In genomic region chr6:120005292-120005976, GRCh38 we compare ENCODE assay signal across 14 cellular contexts.
DNase-seq lines count a peak whose midpoint lies in the region; ATAC-seq and TF ChIP-seq lines count a peak whose summit lies in the region.
"Had no signal": no experiment of that assay in that cellular context is flagged by ENCODE, and none has a peak within 500 bp of the region (broad histone marks: within the 10 kb centered on the region; RNA-seq: fewer than 3 reads in every experiment).

No MANE protein-coding gene starts in this region.

- H3K27ac Mint-ChIP-seq in memory B cell, result no peak overlapping the region
- H3K27ac Mint-ChIP-seq in CD4-positive, alpha-beta memory T cell, result no peak overlapping the region
- H3K27ac Mint-ChIP-seq: CD8-positive, alpha-beta memory T cell; naive thymus-derived CD8-positive, alpha-beta T cell had no signal

- POLR2A ChIA-PET in CD4-positive, alpha-beta memory T cell (lab: Charles Lee; ENCODE audit: partially characterized antibody), result no interaction called here

- H3K36me3 Mint-ChIP-seq in memory B cell, result no peaks in the 10 kb centered on the region
- H3K36me3 Mint-ChIP-seq in CD4-positive, alpha-beta memory T cell, result no peaks in the 10 kb centered on the region
- H3K36me3 Mint-ChIP-seq: CD8-positive, alpha-beta memory T cell; naive thymus-derived CD8-positive, alpha-beta T cell had no signal

- ATAC-seq in GM18867 (IDR thresholded peaks at IDR 0.05; ENCODE audit: unreplicated experiment) (peak; percentile 57), memory B cell (ENCODE audit: low read depth) (no peak), GM21447 (IDR thresholded peaks at IDR 0.05; ENCODE audit: unreplicated experiment) (no peak), GM18511 (IDR thresholded peaks at IDR 0.05; ENCODE audit: unreplicated experiment) (no peak)
- ATAC-seq: naive thymus-derived CD8-positive, alpha-beta T cell; sciatic nerve had no signal

- no peak overlapping the region for H3K27ac ChIP-seq in CD4-positive, alpha-beta memory T cell (ENCODE audit: low read depth, low read length)
- H3K27ac ChIP-seq: suprapubic skin had no signal

- no peak overlapping the region for H3K4me3 ChIP-seq in CD4-positive, alpha-beta memory T cell (ENCODE audit: low read length in 2 of 2)
- H3K4me3 ChIP-seq: suprapubic skin had no signal

- intact Hi-C loops in CD4-positive, alpha-beta memory T cell (cut with micrococcal nuclease), result no loop called here

- peaks cover 4% of the 10 kb centered on the region for H3K9me3 Mint-ChIP-seq in memory B cell
- H3K9me3 Mint-ChIP-seq in CD4-positive, alpha-beta memory T cell, result peaks cover 0 to 4% (median 1%) of the 10 kb centered on the region in 8 donors

- no peaks in the 10 kb centered on the region for H3K9me3 ChIP-seq in CD4-positive, alpha-beta memory T cell (ENCODE audit: control insufficient read depth in 1 of 2, low read length in 2 of 2)
- H3K9me3 ChIP-seq: suprapubic skin had no signal

- peak; percentile 58 for DNase-seq in M059J (ENCODE audit: low read depth)
- DNase-seq in memory B cell (ENCODE audit: low spot score in 2 of 2), result no peak
- DNase-seq in CD4-positive, alpha-beta memory T cell, result no peak
- no peak for DNase-seq in activated CD8-positive, alpha-beta memory T cell treated with anti-CD3 and anti-CD28 coated beads, Interleukin-2, amount 50 U/mL, for 48 hours
- DNase-seq: anterior cingulate cortex; CD8-positive, alpha-beta memory T cell; naive thymus-derived CD8-positive, alpha-beta T cell; NCI-H1417 treated with DMSO at 0.1 percent for 48 hours had no signal

- H3K27me3 Mint-ChIP-seq in memory B cell, result no peaks in the 10 kb centered on the region
- peaks cover 0 to 2% of the 10 kb centered on the region in 2 donors for H3K27me3 Mint-ChIP-seq in CD4-positive, alpha-beta memory T cell

- H3K4me1 Mint-ChIP-seq in memory B cell, result no peaks in the 10 kb centered on the region
- H3K4me1 Mint-ChIP-seq in CD4-positive, alpha-beta memory T cell, result no peaks in the 10 kb centered on the region
- H3K4me1 Mint-ChIP-seq: CD8-positive, alpha-beta memory T cell; naive thymus-derived CD8-positive, alpha-beta T cell had no signal

- CTCF ChIA-PET in CD4-positive, alpha-beta memory T cell (lab: Charles Lee; ENCODE audit: partially characterized antibody), result interaction anchor here (1.4 kb wide), 1 partner anchor 9 kb away, joined by 3 read pairs; no protein-coding TSS in a partner anchor

- no peaks in the 10 kb centered on the region for H3K36me3 ChIP-seq in CD4-positive, alpha-beta memory T cell (ENCODE audit: insufficient read depth, low read length)
- H3K36me3 ChIP-seq: suprapubic skin had no signal

- H3K4me3 Mint-ChIP-seq in memory B cell, result peak overlapping the region; percentile 14
- peak overlapping the region in 1 of 8 donors; percentile 75 for H3K4me3 Mint-ChIP-seq in CD4-positive, alpha-beta memory T cell

- no peaks in the 10 kb centered on the region for H3K27me3 ChIP-seq in CD4-positive, alpha-beta memory T cell (ENCODE audit: insufficient read depth, low read length)
- H3K27me3 ChIP-seq: suprapubic skin had no signal

- no peaks in the 10 kb centered on the region for H3K4me1 ChIP-seq in CD4-positive, alpha-beta memory T cell (ENCODE audit: insufficient read depth, low read length)
- H3K4me1 ChIP-seq: suprapubic skin had no signal

TF ChIP-seq in PFSK-1, 5 proteins besides CTCF, POLR2A, EP300 and RAD21:
- TF ChIP-seq REST (IDR thresholded peaks at IDR 0.05; ENCODE audit: insufficient read depth in 1 of 2, low read depth in 2 of 2, low read length in 2 of 2) (no peak), FOXP2 (optimal IDR thresholded peaks at IDR 0.05; ENCODE audit: borderline replicate concordance, extremely low read depth, extremely low read length, insufficient read depth) (no peak), TAF1 (IDR thresholded peaks at IDR 0.05; ENCODE audit: borderline replicate concordance, insufficient read depth, low read length) (no peak), POLR2AphosphoS5 (IDR thresholded peaks at IDR 0.05; ENCODE audit: low read depth, low read length) (peak; percentile 39; the same call in 1 of the 2 replicates)
